In genomic region chr2:239266436-239266770, GRCh38 we compare ENCODE assay signal across 13 cellular contexts.
DNase-seq lines count a peak whose midpoint lies in the region; ATAC-seq and TF ChIP-seq lines count a peak whose summit lies in the region.
"Had no signal": no experiment of that assay in that cellular context is flagged by ENCODE, and none has a peak within 500 bp of the region (broad histone marks: within the 10 kb centered on the region; RNA-seq: fewer than 3 reads in every experiment).

No MANE protein-coding gene starts in this region.

- no peak for TF ChIP-seq CTCF in A673 (conservative IDR thresholded peaks at IDR 0.05; ENCODE audit: low read depth, low read length)
- no peak for TF ChIP-seq CTCF in IMR-90 (conservative IDR thresholded peaks at IDR 0.05; ENCODE audit: low read depth, low read length)
- TF ChIP-seq CTCF in chondrocyte (IDR thresholded peaks at IDR 0.05), result no peak
- no peak for TF ChIP-seq CTCF in neural crest cell (conservative IDR thresholded peaks at IDR 0.05)

- H3K4me1 ChIP-seq in A673 (ENCODE audit: insufficient read depth, low read length, poor library complexity, severe bottlenecking), result peaks cover 80% of the 10 kb centered on the region
- H3K4me1 ChIP-seq in IMR-90 (ENCODE audit: control insufficient read depth, insufficient read depth, low read length), result peaks cover 46% of the 10 kb centered on the region
- H3K4me1 ChIP-seq: Caco-2 had no signal

- H4K8ac ChIP-seq in IMR-90 (ENCODE audit: low read depth in 2 of 2, low read length in 2 of 2), result peak overlapping the region; percentile 21 to 86; a peak in 2 of 4 replicates

- CTCF ChIA-PET in A673 (lab: Charles Lee) (no interaction called here), IMR-90 (lab: Yijun Ruan, JAX) (interaction anchor here (1.2 kb wide), 1 partner anchor 19 kb away, joined by 4 read pairs; no protein-coding TSS in a partner anchor)

- H2BK120ac ChIP-seq in IMR-90 (ENCODE audit: low read depth, low read length), result peak overlapping the region; percentile 92; the same call in 1 of the 2 replicates

- peak overlapping the region; percentile 97; the same call in 1 of the 3 replicates for H2BK15ac ChIP-seq in IMR-90 (ENCODE audit: low read depth, low read length)

- H4K20me1 ChIP-seq in IMR-90 (ENCODE audit: insufficient read depth, low read length), result peaks cover 3% of the 10 kb centered on the region; the same call in 1 of the 2 replicates

- H3K23ac ChIP-seq in IMR-90 (ENCODE audit: low read depth, low read length), result 0 out of 2 replicates have a peak overlapping the region, but pooled peaks have one; percentile 31

- H3K27ac ChIP-seq in A673 (ENCODE audit: low read depth, low read length, poor library complexity, severe bottlenecking) (peak overlapping the region; percentile 93), IMR-90 (ENCODE audit: insufficient read depth, low read length) (peak overlapping the region; percentile 90; the same call in 1 of the 2 replicates)

- H2AK9ac ChIP-seq in IMR-90 (replicated peaks; ENCODE audit: low read depth, low read length, poor library complexity), result peak overlapping the region; percentile 85

- no peaks in the 10 kb centered on the region for H3K36me3 ChIP-seq in A673 (ENCODE audit: insufficient read depth, low read length, poor library complexity, severe bottlenecking)
- no peaks in the 10 kb centered on the region for H3K36me3 ChIP-seq in IMR-90 (ENCODE audit: control insufficient read depth, insufficient read depth, low read length)

- no peaks in the 10 kb centered on the region for H3K27me3 Mint-ChIP-seq in chondrocyte (ENCODE audit: low read depth)
- H3K27me3 Mint-ChIP-seq in neural crest cell (ENCODE audit: low read depth), result no peaks in the 10 kb centered on the region

- H3K9me3 Mint-ChIP-seq in chondrocyte (ENCODE audit: low read depth) (no peaks in the 10 kb centered on the region), neural crest cell (no peaks in the 10 kb centered on the region)

- no peak overlapping the region for H3K4me2 ChIP-seq in IMR-90 (ENCODE audit: low read depth, low read length)

- H4K5ac ChIP-seq in IMR-90 (ENCODE audit: low read depth, low read length), result 0 out of 2 replicates have a peak overlapping the region, but pooled peaks have one; percentile 12

- dilution Hi-C loops in IMR-90 (cut with HindIII; ENCODE audit: low sequenced_read_pairs, unreplicated experiment), result no loop called here

- H3K4me3 Mint-ChIP-seq in chondrocyte (ENCODE audit: unreplicated experiment) (no peak overlapping the region), neural crest cell (no peak overlapping the region)

- WGBS in IMR-90 (ENCODE audit: extremely low coverage in 2 of 2, insufficient read length in 1 of 2), 2 experiments, result 100% methylated on average over 1 of the region's 4 CpGs; no CpG with 5 or more reads in 1 of the 2 experiments

- H3K9ac ChIP-seq in IMR-90 (ENCODE audit: low read depth, low read length), result no peak overlapping the region

- H3K4me3 ChIP-seq in A673 (ENCODE audit: low read depth, low read length, poor library complexity, severe bottlenecking), result no peak overlapping the region
- H3K4me3 ChIP-seq in IMR-90 (ENCODE audit: insufficient read depth, low read depth, low read length), result no peak overlapping the region
- H3K4me3 ChIP-seq: dorsolateral prefrontal cortex had no signal

- peaks cover 37% of the 10 kb centered on the region for H3K9me1 ChIP-seq in IMR-90 (ENCODE audit: insufficient read depth, low read length)

- H3K27ac Mint-ChIP-seq in chondrocyte (ENCODE audit: unreplicated experiment) (peak overlapping the region; percentile 27), neural crest cell (ENCODE audit: unreplicated experiment) (peak overlapping the region; percentile 62)

- H2BK5ac ChIP-seq in IMR-90 (ENCODE audit: low read depth, low read length, poor library complexity, severe bottlenecking), result peak overlapping the region; percentile 78

- no TSS peak for BruUV-seq in A673 (replicated peaks; lab: Mats Ljungman, UMichigan)
- BruUV-seq in IMR-90 (replicated peaks; lab: Mats Ljungman, UMichigan), result no TSS peak

- H3K9me3 ChIP-seq in A673 (ENCODE audit: low read depth, low read length, poor library complexity, severe bottlenecking) (no peaks in the 10 kb centered on the region), IMR-90 (ENCODE audit: control insufficient read depth, insufficient read depth, low read length) (no peaks in the 10 kb centered on the region)
- H3K9me3 ChIP-seq: Caco-2 had no signal

- H3K79me1 ChIP-seq in IMR-90 (ENCODE audit: low read depth in 1 of 2, low read length in 2 of 2), result peaks cover 42 to 89% of the 10 kb centered on the region in 2 experiments

- intact Hi-C loops in A673 (cut with micrococcal nuclease; ENCODE audit: unreplicated experiment), result no loop called here
- intact Hi-C loops in IMR-90 (cut with micrococcal nuclease), result no loop called here

- 0 out of 2 replicates have a peak overlapping the region, but pooled peaks have one; percentile 86 for H2BK20ac ChIP-seq in IMR-90 (ENCODE audit: low read depth, low read length)

- no peak overlapping the region for H2AFZ ChIP-seq in IMR-90 (replicated peaks; ENCODE audit: low read length, poor library complexity)

- H3K56ac ChIP-seq in IMR-90 (ENCODE audit: extremely low read depth, insufficient read depth, low read length), result no peak overlapping the region

- TF ChIP-seq POLR2A in IMR-90 (IDR thresholded peaks at IDR 0.05; ENCODE audit: low read depth, low read length), result no peak

- H4K91ac ChIP-seq in IMR-90 (ENCODE audit: insufficient read depth, low read depth, low read length), result peak overlapping the region; percentile 91

- ATAC-seq in IMR-90 (ENCODE audit: low read depth), result no peak

- peak overlapping the region; percentile 92; the same call in 1 of the 2 replicates for H3K14ac ChIP-seq in IMR-90 (replicated peaks; ENCODE audit: low read depth, low read length)

- no peak overlapping the region for H3K18ac ChIP-seq in IMR-90 (ENCODE audit: low read depth, low read length)

- POLR2A ChIA-PET in A673 (lab: Charles Lee; ENCODE audit: low non-redundant PET), result no interaction called here
- POLR2A ChIA-PET in IMR-90 (lab: Charles Lee; ENCODE audit: unreplicated experiment), result no interaction called here

- H3K36me3 Mint-ChIP-seq in chondrocyte (ENCODE audit: low read depth) (no peaks in the 10 kb centered on the region), neural crest cell (ENCODE audit: low read depth) (no peaks in the 10 kb centered on the region)

- in situ Hi-C loops in IMR-90 (cut with MboI; ENCODE audit: low sequenced_read_pairs), result no loop called here

- H3K4ac ChIP-seq in IMR-90 (ENCODE audit: low read depth, low read length), result peak overlapping the region; percentile 87

- H3K27me3 ChIP-seq in A673 (replicated peaks; ENCODE audit: insufficient read depth, low read depth, low read length, poor library complexity), result no peaks in the 10 kb centered on the region
- no peaks in the 10 kb centered on the region for H3K27me3 ChIP-seq in IMR-90 (ENCODE audit: control insufficient read depth, insufficient read depth, low read length)
- H3K27me3 ChIP-seq: dorsolateral prefrontal cortex had no signal

- DNase-seq in A673 (ENCODE audit: low spot score), result no peak
- no peak for DNase-seq in IMR-90
- DNase-seq in chondrocyte (ENCODE audit: low spot score), result no peak
- no peak for DNase-seq in neural crest cell (ENCODE audit: low read depth, low spot score)
- no peak for DNase-seq in effector CD4-positive, alpha-beta T cell
- no peak for DNase-seq in cerebellar nuclear complex (lab: John Stamatoyannopoulos, UW)
- DNase-seq in DMS53 (lab: John Stamatoyannopoulos, UW), result no peak
- DNase-seq in HK-2 (ENCODE audit: unreplicated experiment), result no peak
- DNase-seq: activated CD8-positive, alpha-beta memory T cell treated with anti-CD3 and anti-CD28 coated beads, Interleukin-2, amount 50 U/mL, for 4 hours; Caco-2; Kasumi-1; NCI-H510A treated with DMSO at 0.1 percent for 48 hours had no signal

- H2AK5ac ChIP-seq in IMR-90 (ENCODE audit: low read depth, low read length), result peak overlapping the region; percentile 91

- no peak for TF ChIP-seq RAD21 in IMR-90 (IDR thresholded peaks at IDR 0.05; ENCODE audit: low read length)

- peaks cover 53% of the 10 kb centered on the region for H3K4me1 Mint-ChIP-seq in chondrocyte (ENCODE audit: low read depth)
- peaks cover 66% of the 10 kb centered on the region for H3K4me1 Mint-ChIP-seq in neural crest cell

TF ChIP-seq in IMR-90, 13 proteins besides CTCF, POLR2A, EP300 and RAD21:
- no peak for TF ChIP-seq FOS (IDR thresholded peaks at IDR 0.05; ENCODE audit: low read depth, low read length)
- TF ChIP-seq CEBPB (IDR thresholded peaks at IDR 0.05; ENCODE audit: low read depth, low read length), result no peak
- TF ChIP-seq CHD1 (IDR thresholded peaks at IDR 0.05; ENCODE audit: low read depth, low read length), result no peak
- no peak for TF ChIP-seq BHLHE40 (IDR thresholded peaks at IDR 0.05; ENCODE audit: low read depth, low read length)
- TF ChIP-seq MAFK (IDR thresholded peaks at IDR 0.05; ENCODE audit: low read depth, low read length), result no peak
- no peak for TF ChIP-seq MAZ (IDR thresholded peaks at IDR 0.05; ENCODE audit: borderline replicate concordance, low read depth, low read length)
- TF ChIP-seq, protein P1, sequence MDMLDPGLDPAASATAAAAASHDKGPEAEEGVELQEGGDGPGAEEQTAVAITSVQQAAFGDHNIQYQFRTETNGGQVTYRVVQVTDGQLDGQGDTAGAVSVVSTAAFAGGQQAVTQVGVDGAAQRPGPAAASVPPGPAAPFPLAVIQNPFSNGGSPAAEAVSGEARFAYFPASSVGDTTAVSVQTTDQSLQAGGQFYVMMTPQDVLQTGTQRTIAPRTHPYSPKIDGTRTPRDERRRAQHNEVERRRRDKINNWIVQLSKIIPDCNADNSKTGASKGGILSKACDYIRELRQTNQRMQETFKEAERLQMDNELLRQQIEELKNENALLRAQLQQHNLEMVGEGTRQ (IDR thresholded peaks at IDR 0.05; ENCODE audit: low read depth, low read length), result no peak
- no peak for TF ChIP-seq NFE2L2 (IDR thresholded peaks at IDR 0.05; ENCODE audit: low read depth, low read length)
- no peak for TF ChIP-seq ELK1 (IDR thresholded peaks at IDR 0.05; ENCODE audit: borderline replicate concordance, low read depth, low read length)
